16 cellular contexts compared by ENCODE assay signal in genomic region chr7:93717217-93717900, GRCh38.
DNase-seq lines count a peak whose midpoint lies in the region; ATAC-seq, FAIRE-seq and TF ChIP-seq lines count a peak whose summit lies in the region.
"Had no signal": no experiment of that assay in that cellular context is flagged by ENCODE, and none has a peak within 500 bp of the region (broad histone marks: within the 10 kb centered on the region; RNA-seq: fewer than 3 reads in every experiment).

No MANE protein-coding gene starts in this region.

- H2BK20ac ChIP-seq in IMR-90 (ENCODE audit: low read depth, low read length): no peak overlapping the region

- H4K91ac ChIP-seq in IMR-90 (ENCODE audit: insufficient read depth, low read depth, low read length): no peak overlapping the region

- no peaks in the 10 kb centered on the region for H3K9me3 ChIP-seq in IMR-90 (ENCODE audit: control insufficient read depth, insufficient read depth, low read length)
- no peaks in the 10 kb centered on the region for H3K9me3 ChIP-seq in K562 (replicated peaks; ENCODE audit: control insufficient read depth, insufficient read depth, low read depth, low read length)

- POLR2A ChIA-PET in IMR-90 (lab: Charles Lee; ENCODE audit: unreplicated experiment): interaction anchor here (0.6 kb wide), 1 partner anchor 716 kb away, joined by 4 read pairs; no protein-coding TSS in a partner anchor
- POLR2A ChIA-PET in K562 (lab: Yijun Ruan, JAX): no interaction called here

- TF ChIP-seq POLR2A in IMR-90 (IDR thresholded peaks at IDR 0.05; ENCODE audit: low read depth, low read length) (no peak), K562 (conservative IDR thresholded peaks at IDR 0.05) (no peak)

- H3K79me1 ChIP-seq in IMR-90 (ENCODE audit: low read depth in 1 of 2, low read length in 2 of 2): no peaks in the 10 kb centered on the region

- CTCF ChIA-PET in IMR-90 (lab: Yijun Ruan, JAX) (no interaction called here), K562 (lab: Yijun Ruan, JAX; ENCODE audit: low intra/inter-chr PET ratio) (no interaction called here)

- H3K79me2 ChIP-seq in K562 (ENCODE audit: control insufficient read depth, insufficient read depth, low read length): no peaks in the 10 kb centered on the region

- no peak overlapping the region for H3K14ac ChIP-seq in IMR-90 (replicated peaks; ENCODE audit: low read depth, low read length)

- in situ Hi-C loops in IMR-90 (cut with MboI; ENCODE audit: low sequenced_read_pairs) (loop anchor here (10.0 kb wide), 1 partner anchor 507 kb away; no protein-coding TSS in a partner anchor), K562 (cut with MboI) (no loop called here)

- H3K27ac ChIP-seq in IMR-90 (ENCODE audit: insufficient read depth, low read length) (no peak overlapping the region), K562 (ENCODE audit: extremely low read depth, low read depth, low read length) (no peak overlapping the region), coronary artery (no peak overlapping the region)
- H3K27ac ChIP-seq: neural progenitor cell had no signal

- H3K4me2 ChIP-seq in IMR-90 (ENCODE audit: low read depth, low read length) (no peak overlapping the region), K562 (ENCODE audit: insufficient read depth, low read length) (no peak overlapping the region)
- H3K4me2 ChIP-seq: neural progenitor cell had no signal

- TF ChIP-seq CTCF in IMR-90 (conservative IDR thresholded peaks at IDR 0.05; ENCODE audit: low read depth, low read length) (no peak), K562 (IDR thresholded peaks at IDR 0.05 in 2 of 3, conservative IDR thresholded peaks at IDR 0.05 in 1 of 3; ENCODE audit: insufficient read depth in 2 of 3, low read depth in 1 of 3, low read length in 3 of 3) (no peak), coronary artery (IDR thresholded peaks at IDR 0.05) (no peak), GM10266 (IDR thresholded peaks at IDR 0.05; ENCODE audit: control insufficient read depth, insufficient read depth, low read depth, missing control alignments) (no peak)

- H2BK15ac ChIP-seq in IMR-90 (ENCODE audit: low read depth, low read length): no peak overlapping the region

- H2AK9ac ChIP-seq in IMR-90 (replicated peaks; ENCODE audit: low read depth, low read length, poor library complexity): no peak overlapping the region

- H4K20me1 ChIP-seq in IMR-90 (ENCODE audit: insufficient read depth, low read length) (no peaks in the 10 kb centered on the region), K562 (replicated peaks; ENCODE audit: control insufficient read depth, insufficient read depth, low read length) (no peaks in the 10 kb centered on the region)

- TF ChIP-seq RAD21 in IMR-90 (IDR thresholded peaks at IDR 0.05; ENCODE audit: low read length) (no peak), K562 (CRISPR knock-in tag; conservative IDR thresholded peaks at IDR 0.05 in 1 of 2, IDR thresholded peaks at IDR 0.05 in 1 of 2) (no peak)

- peak overlapping the region; percentile 26 for H2BK5ac ChIP-seq in IMR-90 (ENCODE audit: low read depth, low read length, poor library complexity, severe bottlenecking)

- ATAC-seq in IMR-90 (ENCODE audit: low read depth) (no peak), K562 (no peak)

- no CpG with 5 or more reads among the region's 1 CpG for WGBS in IMR-90 (ENCODE audit: extremely low coverage in 2 of 2, insufficient read length in 1 of 2), 2 experiments
- 23% methylated on average over 1 of the region's 1 CpG for WGBS in K562 (ENCODE audit: insufficient coverage, low coverage, missing lambda C conversion rate)

- H3K4me3 ChIP-seq in IMR-90 (ENCODE audit: insufficient read depth, low read depth, low read length) (no peak overlapping the region), K562 (no peak overlapping the region), coronary artery (no peak overlapping the region)
- H3K4me3 ChIP-seq: neural progenitor cell had no signal

- TF ChIP-seq EP300 in K562 (IDR thresholded peaks at IDR 0.05; ENCODE audit: low read length): no peak

- no TSS peak for BruUV-seq in IMR-90 (replicated peaks; lab: Mats Ljungman, UMichigan)
- BruUV-seq in K562 (replicated peaks; lab: Mats Ljungman, UMichigan): no TSS peak

- H2AFZ ChIP-seq in IMR-90 (replicated peaks; ENCODE audit: low read length, poor library complexity): no peak overlapping the region
- no peak overlapping the region for H2AFZ ChIP-seq in K562 (ENCODE audit: low read depth, low read length)
- H2AFZ ChIP-seq: neural progenitor cell had no signal

- H4K8ac ChIP-seq in IMR-90 (ENCODE audit: low read depth in 2 of 2, low read length in 2 of 2): no peak overlapping the region

- intact Hi-C loops in IMR-90 (cut with micrococcal nuclease) (loop anchor here (5.0 to 10.0 kb wide), 2 partner anchors 185 to 473 kb away; no protein-coding TSS in a partner anchor), K562 (cut with micrococcal nuclease) (no loop called here)

- H3K27me3 ChIP-seq in IMR-90 (ENCODE audit: control insufficient read depth, insufficient read depth, low read length) (no peaks in the 10 kb centered on the region; the same call in 1 of the 2 replicates), K562 (ENCODE audit: control insufficient read depth in 2 of 2, insufficient read depth in 2 of 2, low read length in 2 of 2) (no peaks in the 10 kb centered on the region)
- H3K27me3 ChIP-seq: neural progenitor cell had no signal

- no peak overlapping the region for H3K23ac ChIP-seq in IMR-90 (ENCODE audit: low read depth, low read length)

- no peaks in the 10 kb centered on the region for H3K36me3 ChIP-seq in IMR-90 (ENCODE audit: control insufficient read depth, insufficient read depth, low read length)
- H3K36me3 ChIP-seq in K562 (ENCODE audit: control insufficient read depth, insufficient read depth, low read length): no peaks in the 10 kb centered on the region
- H3K36me3 ChIP-seq: neural progenitor cell had no signal

- dilution Hi-C loops in IMR-90 (cut with HindIII; ENCODE audit: low sequenced_read_pairs, unreplicated experiment): no loop called here

- H3K4ac ChIP-seq in IMR-90 (ENCODE audit: low read depth, low read length): no peak overlapping the region

- no peak overlapping the region for H3K18ac ChIP-seq in IMR-90 (ENCODE audit: low read depth, low read length)

- no peak overlapping the region for H3K56ac ChIP-seq in IMR-90 (ENCODE audit: extremely low read depth, insufficient read depth, low read length)

- H3K9me1 ChIP-seq in IMR-90 (ENCODE audit: insufficient read depth, low read length) (no peaks in the 10 kb centered on the region), K562 (ENCODE audit: control insufficient read depth, insufficient read depth, low read length) (no peaks in the 10 kb centered on the region)

- H3K9ac ChIP-seq in IMR-90 (ENCODE audit: low read depth, low read length): no peak overlapping the region
- no peak overlapping the region for H3K9ac ChIP-seq in K562 (ENCODE audit: insufficient read depth in 1 of 2, low read depth in 2 of 2, low read length in 2 of 2)
- H3K9ac ChIP-seq: neural progenitor cell had no signal

- peak; percentile 9 for DNase-seq in AG20443 (ENCODE audit: low spot score)
- no peak for DNase-seq in IMR-90
- DNase-seq in K562 (ENCODE audit: extremely low read depth in 1 of 4, low spot score in 3 of 4): no peak
- peak; percentile 76 for DNase-seq in iris pigment epithelial cell (ENCODE audit: low read depth)
- no peak for DNase-seq in coronary artery (ENCODE audit: low spot score)
- DNase-seq in GM10266 (ENCODE audit: extremely low spot score): no peak
- DNase-seq in NCI-H1694 (lab: John Stamatoyannopoulos, UW): no peak
- no peak for DNase-seq in activated gamma-delta T cell (lab: John Stamatoyannopoulos, UW)
- DNase-seq: activated CD4-positive, alpha-beta T cell treated with anti-CD3 and anti-CD28 coated beads, Interleukin-2, amount 50 U/mL, for 1 hour; activated naive CD8-positive, alpha-beta T cell treated with anti-CD3 and anti-CD28 coated beads, Interleukin-2, amount 10 ng/mL, durations not matched to agents 7 days and 5 days; GDM1; H7; MM.1S; NCI-H1930; NCI-H510A treated with DMSO at 0.1 percent for 48 hours had no signal

- FAIRE-seq in K562 (lab: Jason Lieb, UNC): no peak

- H4K5ac ChIP-seq in IMR-90 (ENCODE audit: low read depth, low read length): no peak overlapping the region

- no peak overlapping the region for H2BK120ac ChIP-seq in IMR-90 (ENCODE audit: low read depth, low read length)

- H3K4me1 ChIP-seq in IMR-90 (ENCODE audit: control insufficient read depth, insufficient read depth, low read length) (no peaks in the 10 kb centered on the region), K562 (replicated peaks in 1 of 2; ENCODE audit: control insufficient read depth in 2 of 2, insufficient read depth in 2 of 2, low read length in 2 of 2) (peaks cover 0 to 6% of the 10 kb centered on the region in 2 experiments; a peak in 2 of 5 replicates)
- H3K4me1 ChIP-seq: neural progenitor cell had no signal

- no peak overlapping the region for H2AK5ac ChIP-seq in IMR-90 (ENCODE audit: low read depth, low read length)

TF ChIP-seq in IMR-90, 13 proteins besides CTCF, POLR2A, EP300 and RAD21 (continues in another document):
- no peak for TF ChIP-seq MAZ (IDR thresholded peaks at IDR 0.05; ENCODE audit: borderline replicate concordance, low read depth, low read length)
- TF ChIP-seq RFX5 (IDR thresholded peaks at IDR 0.05; ENCODE audit: low read depth, low read length): no peak
- no peak for TF ChIP-seq MXI1 (IDR thresholded peaks at IDR 0.05; ENCODE audit: borderline replicate concordance, low read depth, low read length)
- TF ChIP-seq BHLHE40 (IDR thresholded peaks at IDR 0.05; ENCODE audit: low read depth, low read length): no peak
- TF ChIP-seq CEBPB (IDR thresholded peaks at IDR 0.05; ENCODE audit: low read depth, low read length): no peak
- TF ChIP-seq SMC3 (IDR thresholded peaks at IDR 0.05; ENCODE audit: low read depth, low read length): no peak

TF ChIP-seq in K562, 482 proteins besides CTCF, POLR2A, EP300 and RAD21 (continues in another document):
- TF ChIP-seq EGR1 (conservative IDR thresholded peaks at IDR 0.05): no peak
- TF ChIP-seq ZNF512 (tag; IDR thresholded peaks at IDR 0.05): peak; percentile 77
- peak; percentile 80; the same call in 1 of the 2 replicates for TF ChIP-seq OTX1 (CRISPR knock-in tag; IDR thresholded peaks at IDR 0.05)

Comparison
In these comparisons a context has a peak if more than half of its experiments do, and no peak if none do; other contexts are left out.
1. DNase-seq: peak in AG20443 (single experiment) and iris pigment epithelial cell (single experiment); none in IMR-90 (single experiment), K562 (0 of 4), coronary artery (single experiment), GM10266 (single experiment), NCI-H1694 (single experiment) and activated gamma-delta T cell (single experiment).